23 cellular contexts compared by ENCODE assay signal in the genomic region with DNA sequence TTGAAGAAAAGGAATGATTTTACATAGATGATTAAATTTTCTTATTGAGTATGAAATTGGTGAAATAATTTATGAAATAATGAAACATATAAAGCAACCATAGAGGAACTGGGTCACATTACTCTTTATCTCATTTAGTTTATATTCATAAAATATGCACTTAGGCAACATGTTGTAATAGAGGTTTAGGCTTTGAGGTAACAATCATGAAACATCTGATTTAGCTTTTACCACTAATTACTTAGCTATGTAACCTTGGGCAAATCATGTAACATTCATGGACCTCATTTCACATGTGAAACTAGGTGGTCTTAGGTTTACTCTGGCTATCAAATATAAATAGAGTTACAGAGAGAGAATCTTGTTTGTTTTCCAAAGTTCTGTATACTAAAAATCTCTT.
"Had no signal": no experiment of that assay in that cellular context is flagged by ENCODE, and none has a peak within 500 bp of the region (broad histone marks: within the 10 kb centered on the region; RNA-seq: fewer than 3 reads in every experiment).

No MANE protein-coding gene starts in this region.

- H3K27ac ChIP-seq: brain microvascular endothelial cell, cardiac muscle cell, SJCRH30, VCaP had no signal

- H3K36me3 ChIP-seq: brain microvascular endothelial cell, SJCRH30 had no signal

- H3K27me3 ChIP-seq: brain microvascular endothelial cell, cardiac muscle cell, SJCRH30 had no signal

- DNase-seq: activated CD4-positive, alpha-beta memory T cell treated with anti-CD3 and anti-CD28 coated beads, Interleukin-2, amount 10 ng/mL, durations not matched to agents 7 days and 5 days; activated CD4-positive, alpha-beta T cell treated with anti-CD3 and anti-CD28 coated beads, Interleukin-2, amount 50 U/mL, for 1 hour; activated CD4-positive, CD25-positive, alpha-beta regulatory T cell; activated CD8-positive, alpha-beta memory T cell treated with anti-CD3 and anti-CD28 coated beads, Interleukin-2, amount 50 U/mL, for 4 hours; activated naive CD4-positive, alpha-beta T cell treated with anti-CD3 and anti-CD28 coated beads, Interleukin-2, amount 50 U/mL, for 16 hours; amygdala; brain microvascular endothelial cell; Karpas-422; MM.1S; NCI-H1105; NCI-H1436; NCI-H1694 treated with DMSO at 0.1 percent for 48 hours; NCI-H2081; NCI-H510A treated with DMSO at 0.1 percent for 48 hours; NCI-H69; NK-92 treated with Interleukin-12 subunit alpha and Interleukin-12 subunit beta, amount 100 ng/mL, for 24 hours; OCI-M1; RPMI8226; SJCRH30; SK-N-SH; T-helper 1 cell had no signal

- H3K9me3 ChIP-seq: SJCRH30, SK-N-SH had no signal

- H3K4me3 ChIP-seq: cardiac muscle cell, SJCRH30 had no signal

- H3K4me1 ChIP-seq: SJCRH30 had no signal
